1 cellular context compared by ENCODE assay signal in the genomic region with DNA sequence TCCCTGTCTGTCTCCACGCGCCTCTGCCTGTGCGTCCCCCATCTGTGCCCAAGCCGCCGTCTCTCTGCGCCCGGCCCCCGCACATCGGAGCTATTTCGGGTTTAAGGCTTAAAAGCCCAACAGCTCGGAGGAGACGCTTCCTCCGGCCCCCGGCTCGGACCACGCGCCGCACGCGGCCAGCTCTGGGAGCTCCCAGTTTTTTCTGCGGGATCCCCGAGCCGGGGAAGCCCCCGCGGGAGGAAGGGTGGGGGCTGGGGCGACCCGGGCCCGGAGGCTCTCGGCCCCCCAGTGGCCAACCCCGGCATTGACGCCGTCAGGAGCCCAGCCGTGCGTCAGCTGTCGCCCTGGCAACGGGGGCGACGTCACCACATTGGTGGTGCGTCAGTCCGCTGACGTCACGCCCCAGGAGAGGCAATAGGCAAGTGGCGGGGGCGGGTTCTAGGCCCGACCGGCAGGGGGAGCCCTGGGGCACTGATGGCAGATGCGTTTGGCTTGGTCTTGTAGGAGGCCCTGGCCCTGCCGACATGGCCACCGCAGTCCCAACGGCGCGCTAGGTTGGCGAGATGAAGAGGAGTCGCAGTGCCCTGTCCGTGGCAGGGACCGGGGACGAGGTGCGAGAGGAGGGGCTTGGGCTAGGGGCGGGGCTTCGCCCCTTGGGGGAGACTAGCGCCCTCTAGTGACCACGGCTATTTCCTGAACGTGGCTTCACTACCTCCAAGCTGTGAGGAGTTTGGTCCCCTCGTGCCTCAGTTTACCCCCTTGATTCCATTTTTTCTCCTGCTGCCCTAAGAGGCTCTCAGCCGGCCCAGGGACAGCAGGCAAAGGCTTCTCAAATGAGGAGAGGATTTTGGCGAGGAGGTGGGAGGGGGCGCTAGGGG.
TF ChIP-seq lines count a peak whose summit lies in the region.

No MANE protein-coding gene starts in this region.

TF ChIP-seq in GM12878, 131 proteins besides CTCF, POLR2A, EP300 and RAD21 (continues in another document):
- TF ChIP-seq TARDBP (IDR thresholded peaks at IDR 0.05; ENCODE audit: borderline replicate concordance) (peak; percentile 71; the same call in 1 of the 2 replicates), CREM (IDR thresholded peaks at IDR 0.05; ENCODE audit: low read depth) (peak; percentile 100), CBFB (IDR thresholded peaks at IDR 0.05; ENCODE audit: low read depth) (no peak; the same call in 1 of the 2 replicates), JUND (IDR thresholded peaks at IDR 0.05; ENCODE audit: low read depth, low read length) (peak; percentile 52), SREBF2 (IDR thresholded peaks at IDR 0.05; ENCODE audit: low read length) (no peak), MEF2A (IDR thresholded peaks at IDR 0.05; ENCODE audit: insufficient read depth, low read depth, low read length) (peak; percentile 63), ZNF687 (IDR thresholded peaks at IDR 0.05) (peak; percentile 77; the same call in 1 of the 2 replicates), HDGF (IDR thresholded peaks at IDR 0.05) (peak; percentile 83), TCF7 (IDR thresholded peaks at IDR 0.05; ENCODE audit: borderline replicate concordance) (no peak), ZNF274 (IDR thresholded peaks at IDR 0.05; ENCODE audit: insufficient read depth, insufficient read length) (no peak), WRNIP1 (IDR thresholded peaks at IDR 0.05; ENCODE audit: borderline replicate concordance, low read depth, low read length) (no peak), SMAD1 (IDR thresholded peaks at IDR 0.05; ENCODE audit: low read depth, partially characterized antibody) (no peak), SUPT20H (IDR thresholded peaks at IDR 0.05; ENCODE audit: borderline replicate concordance, control insufficient read depth, low read depth, low read length) (no peak), TCF3 (IDR thresholded peaks at IDR 0.05; ENCODE audit: borderline replicate concordance, insufficient read depth, low read depth, low read length) (peak; percentile 68; the same call in 1 of the 2 replicates), SKIL (IDR thresholded peaks at IDR 0.05; ENCODE audit: low read depth, poor library complexity, severe bottlenecking) (peak; percentile 62), EGR1 (IDR thresholded peaks at IDR 0.05; ENCODE audit: borderline replicate concordance in 1 of 2, low read depth in 2 of 2, low read length in 2 of 2) (peak in 1 of 2 experiments; percentile 88; a peak in 2 of 3 replicates), TBL1XR1 (IDR thresholded peaks at IDR 0.05; ENCODE audit: low read depth, low read length) (peak; percentile 87; the same call in 1 of the 2 replicates), USF1 (IDR thresholded peaks at IDR 0.05; ENCODE audit: borderline replicate concordance, extremely low read length, insufficient read depth, low read depth, low read length) (peak; percentile 55), RB1 (IDR thresholded peaks at IDR 0.05; ENCODE audit: borderline replicate concordance) (peak; percentile 97; the same call in 1 of the 2 replicates), NFYA (IDR thresholded peaks at IDR 0.05; ENCODE audit: borderline replicate concordance, low read depth, low read length) (no peak), FOS (IDR thresholded peaks at IDR 0.05; ENCODE audit: borderline replicate concordance, extremely low read depth, insufficient read length) (no peak), KDM1A (IDR thresholded peaks at IDR 0.05; ENCODE audit: borderline replicate concordance) (peak; percentile 97)
- TF ChIP-seq, protein P1, sequence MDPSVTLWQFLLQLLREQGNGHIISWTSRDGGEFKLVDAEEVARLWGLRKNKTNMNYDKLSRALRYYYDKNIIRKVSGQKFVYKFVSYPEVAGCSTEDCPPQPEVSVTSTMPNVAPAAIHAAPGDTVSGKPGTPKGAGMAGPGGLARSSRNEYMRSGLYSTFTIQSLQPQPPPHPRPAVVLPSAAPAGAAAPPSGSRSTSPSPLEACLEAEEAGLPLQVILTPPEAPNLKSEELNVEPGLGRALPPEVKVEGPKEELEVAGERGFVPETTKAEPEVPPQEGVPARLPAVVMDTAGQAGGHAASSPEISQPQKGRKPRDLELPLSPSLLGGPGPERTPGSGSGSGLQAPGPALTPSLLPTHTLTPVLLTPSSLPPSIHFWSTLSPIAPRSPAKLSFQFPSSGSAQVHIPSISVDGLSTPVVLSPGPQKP (IDR thresholded peaks at IDR 0.05; ENCODE audit: low read depth, low read length): peak; percentile 75
- TF ChIP-seq, protein P2, sequence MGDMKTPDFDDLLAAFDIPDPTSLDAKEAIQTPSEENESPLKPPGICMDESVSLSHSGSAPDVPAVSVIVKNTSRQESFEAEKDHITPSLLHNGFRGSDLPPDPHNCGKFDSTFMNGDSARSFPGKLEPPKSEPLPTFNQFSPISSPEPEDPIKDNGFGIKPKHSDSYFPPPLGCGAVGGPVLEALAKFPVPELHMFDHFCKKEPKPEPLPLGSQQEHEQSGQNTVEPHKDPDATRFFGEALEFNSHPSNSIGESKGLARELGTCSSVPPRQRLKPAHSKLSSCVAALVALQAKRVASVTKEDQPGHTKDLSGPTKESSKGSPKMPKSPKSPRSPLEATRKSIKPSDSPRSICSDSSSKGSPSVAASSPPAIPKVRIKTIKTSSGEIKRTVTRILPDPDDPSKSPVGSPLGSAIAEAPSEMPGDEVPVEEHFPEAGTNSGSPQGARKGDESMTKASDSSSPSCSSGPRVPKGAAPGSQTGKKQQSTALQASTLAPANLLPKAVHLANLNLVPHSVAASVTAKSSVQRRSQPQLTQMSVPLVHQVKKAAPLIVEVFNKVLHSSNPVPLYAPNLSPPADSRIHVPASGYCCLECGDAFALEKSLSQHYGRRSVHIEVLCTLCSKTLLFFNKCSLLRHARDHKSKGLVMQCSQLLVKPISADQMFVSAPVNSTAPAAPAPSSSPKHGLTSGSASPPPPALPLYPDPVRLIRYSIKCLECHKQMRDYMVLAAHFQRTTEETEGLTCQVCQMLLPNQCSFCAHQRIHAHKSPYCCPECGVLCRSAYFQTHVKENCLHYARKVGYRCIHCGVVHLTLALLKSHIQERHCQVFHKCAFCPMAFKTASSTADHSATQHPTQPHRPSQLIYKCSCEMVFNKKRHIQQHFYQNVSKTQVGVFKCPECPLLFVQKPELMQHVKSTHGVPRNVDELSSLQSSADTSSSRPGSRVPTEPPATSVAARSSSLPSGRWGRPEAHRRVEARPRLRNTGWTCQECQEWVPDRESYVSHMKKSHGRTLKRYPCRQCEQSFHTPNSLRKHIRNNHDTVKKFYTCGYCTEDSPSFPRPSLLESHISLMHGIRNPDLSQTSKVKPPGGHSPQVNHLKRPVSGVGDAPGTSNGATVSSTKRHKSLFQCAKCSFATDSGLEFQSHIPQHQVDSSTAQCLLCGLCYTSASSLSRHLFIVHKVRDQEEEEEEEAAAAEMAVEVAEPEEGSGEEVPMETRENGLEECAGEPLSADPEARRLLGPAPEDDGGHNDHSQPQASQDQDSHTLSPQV (IDR thresholded peaks at IDR 0.05): peak; percentile 97
- TF ChIP-seq, protein P3, sequence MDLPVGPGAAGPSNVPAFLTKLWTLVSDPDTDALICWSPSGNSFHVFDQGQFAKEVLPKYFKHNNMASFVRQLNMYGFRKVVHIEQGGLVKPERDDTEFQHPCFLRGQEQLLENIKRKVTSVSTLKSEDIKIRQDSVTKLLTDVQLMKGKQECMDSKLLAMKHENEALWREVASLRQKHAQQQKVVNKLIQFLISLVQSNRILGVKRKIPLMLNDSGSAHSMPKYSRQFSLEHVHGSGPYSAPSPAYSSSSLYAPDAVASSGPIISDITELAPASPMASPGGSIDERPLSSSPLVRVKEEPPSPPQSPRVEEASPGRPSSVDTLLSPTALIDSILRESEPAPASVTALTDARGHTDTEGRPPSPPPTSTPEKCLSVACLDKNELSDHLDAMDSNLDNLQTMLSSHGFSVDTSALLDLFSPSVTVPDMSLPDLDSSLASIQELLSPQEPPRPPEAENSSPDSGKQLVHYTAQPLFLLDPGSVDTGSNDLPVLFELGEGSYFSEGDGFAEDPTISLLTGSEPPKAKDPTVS (IDR thresholded peaks at IDR 0.05; ENCODE audit: low read depth, low read length): no peak; the same call in 1 of the 2 replicates
- TF ChIP-seq, protein P4, sequence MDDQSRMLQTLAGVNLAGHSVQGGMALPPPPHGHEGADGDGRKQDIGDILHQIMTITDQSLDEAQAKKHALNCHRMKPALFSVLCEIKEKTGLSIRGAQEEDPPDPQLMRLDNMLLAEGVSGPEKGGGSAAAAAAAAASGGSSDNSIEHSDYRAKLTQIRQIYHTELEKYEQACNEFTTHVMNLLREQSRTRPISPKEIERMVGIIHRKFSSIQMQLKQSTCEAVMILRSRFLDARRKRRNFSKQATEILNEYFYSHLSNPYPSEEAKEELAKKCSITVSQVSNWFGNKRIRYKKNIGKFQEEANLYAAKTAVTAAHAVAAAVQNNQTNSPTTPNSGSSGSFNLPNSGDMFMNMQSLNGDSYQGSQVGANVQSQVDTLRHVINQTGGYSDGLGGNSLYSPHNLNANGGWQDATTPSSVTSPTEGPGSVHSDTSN (IDR thresholded peaks at IDR 0.05; ENCODE audit: insufficient replicate concordance, low read depth, low read length): no peak
- TF ChIP-seq, protein P5, sequence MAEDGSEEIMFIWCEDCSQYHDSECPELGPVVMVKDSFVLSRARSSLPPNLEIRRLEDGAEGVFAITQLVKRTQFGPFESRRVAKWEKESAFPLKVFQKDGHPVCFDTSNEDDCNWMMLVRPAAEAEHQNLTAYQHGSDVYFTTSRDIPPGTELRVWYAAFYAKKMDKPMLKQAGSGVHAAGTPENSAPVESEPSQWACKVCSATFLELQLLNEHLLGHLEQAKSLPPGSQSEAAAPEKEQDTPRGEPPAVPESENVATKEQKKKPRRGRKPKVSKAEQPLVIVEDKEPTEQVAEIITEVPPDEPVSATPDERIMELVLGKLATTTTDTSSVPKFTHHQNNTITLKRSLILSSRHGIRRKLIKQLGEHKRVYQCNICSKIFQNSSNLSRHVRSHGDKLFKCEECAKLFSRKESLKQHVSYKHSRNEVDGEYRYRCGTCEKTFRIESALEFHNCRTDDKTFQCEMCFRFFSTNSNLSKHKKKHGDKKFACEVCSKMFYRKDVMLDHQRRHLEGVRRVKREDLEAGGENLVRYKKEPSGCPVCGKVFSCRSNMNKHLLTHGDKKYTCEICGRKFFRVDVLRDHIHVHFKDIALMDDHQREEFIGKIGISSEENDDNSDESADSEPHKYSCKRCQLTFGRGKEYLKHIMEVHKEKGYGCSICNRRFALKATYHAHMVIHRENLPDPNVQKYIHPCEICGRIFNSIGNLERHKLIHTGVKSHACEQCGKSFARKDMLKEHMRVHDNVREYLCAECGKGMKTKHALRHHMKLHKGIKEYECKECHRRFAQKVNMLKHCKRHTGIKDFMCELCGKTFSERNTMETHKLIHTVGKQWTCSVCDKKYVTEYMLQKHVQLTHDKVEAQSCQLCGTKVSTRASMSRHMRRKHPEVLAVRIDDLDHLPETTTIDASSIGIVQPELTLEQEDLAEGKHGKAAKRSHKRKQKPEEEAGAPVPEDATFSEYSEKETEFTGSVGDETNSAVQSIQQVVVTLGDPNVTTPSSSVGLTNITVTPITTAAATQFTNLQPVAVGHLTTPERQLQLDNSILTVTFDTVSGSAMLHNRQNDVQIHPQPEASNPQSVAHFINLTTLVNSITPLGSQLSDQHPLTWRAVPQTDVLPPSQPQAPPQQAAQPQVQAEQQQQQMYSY (CRISPR knock-in tag; IDR thresholded peaks at IDR 0.05): no peak
- TF ChIP-seq, protein P6, sequence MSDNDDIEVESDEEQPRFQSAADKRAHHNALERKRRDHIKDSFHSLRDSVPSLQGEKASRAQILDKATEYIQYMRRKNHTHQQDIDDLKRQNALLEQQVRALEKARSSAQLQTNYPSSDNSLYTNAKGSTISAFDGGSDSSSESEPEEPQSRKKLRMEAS (IDR thresholded peaks at IDR 0.05; ENCODE audit: low read depth, low read length): no peak
